18 cellular contexts compared by ENCODE assay signal in the genomic region with DNA sequence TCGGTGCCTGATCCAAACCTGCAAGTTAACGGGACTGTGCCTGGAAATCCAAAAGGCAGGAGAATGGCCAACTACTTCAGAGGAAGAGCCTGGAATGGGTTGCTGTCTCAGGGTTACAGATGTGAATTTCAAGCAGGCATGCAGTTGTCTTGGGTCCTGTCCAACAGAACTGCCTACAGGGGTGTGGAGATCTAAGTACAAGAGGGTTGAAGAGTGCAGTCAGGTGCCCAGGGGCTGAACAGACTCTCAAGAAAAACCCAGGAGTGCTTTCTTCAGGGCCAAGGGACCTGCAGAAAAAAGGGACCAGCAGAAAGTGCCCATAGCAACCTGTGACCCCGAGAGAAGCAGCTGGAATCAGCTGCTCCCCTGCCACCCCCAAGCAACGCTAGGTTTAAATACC.
DNase-seq lines count a peak whose midpoint lies in the region; ATAC-seq, FAIRE-seq and TF ChIP-seq lines count a peak whose summit lies in the region.
"Had no signal": no experiment of that assay in that cellular context is flagged by ENCODE, and none has a peak within 500 bp of the region (broad histone marks: within the 10 kb centered on the region; RNA-seq: fewer than 3 reads in every experiment).

No MANE protein-coding gene starts in this region.

- TF ChIP-seq POLR2A in esophagus muscularis mucosa (IDR thresholded peaks at IDR 0.05; ENCODE audit: low read depth) = no peak
- no peak for TF ChIP-seq POLR2A in gastrocnemius medialis (IDR thresholded peaks at IDR 0.05)

- no peaks in the 10 kb centered on the region for H4K20me1 ChIP-seq in SK-N-SH (ENCODE audit: insufficient read depth)

- TF ChIP-seq CTCF in esophagus muscularis mucosa (IDR thresholded peaks at IDR 0.05) (no peak), neural crest cell (conservative IDR thresholded peaks at IDR 0.05) (no peak), gastrocnemius medialis (IDR thresholded peaks at IDR 0.05 in 4 of 5, conservative IDR thresholded peaks at IDR 0.05 in 1 of 5) (no peak), SK-N-SH (IDR thresholded peaks at IDR 0.05) (no peak), pancreas (IDR thresholded peaks at IDR 0.05) (no peak)

- in situ Hi-C loops in gastrocnemius medialis (cut with MboI; ENCODE audit: low sequenced_read_pairs in 4 of 4) = no loop called here

- no peak for TF ChIP-seq RAD21 in SK-N-SH (IDR thresholded peaks at IDR 0.05; ENCODE audit: low read length)

- no peaks in the 10 kb centered on the region for H3K27me3 Mint-ChIP-seq in neural crest cell (ENCODE audit: low read depth)
- H3K27me3 Mint-ChIP-seq: CD4-positive, alpha-beta memory T cell had no signal

- H3K4me3 ChIP-seq in esophagus muscularis mucosa (no peak overlapping the region), gastrocnemius medialis (no peak overlapping the region), SK-N-SH (ENCODE audit: low read depth in 2 of 2, low read length in 1 of 2) (no peak overlapping the region), pancreas (no peak overlapping the region)
- H3K4me3 ChIP-seq: A549, HAP-1 had no signal

- H3K27ac Mint-ChIP-seq in neural crest cell (ENCODE audit: unreplicated experiment) = peak overlapping the region; percentile 19
- H3K27ac Mint-ChIP-seq: CD4-positive, alpha-beta memory T cell; HFFc6 had no signal

- no peaks in the 10 kb centered on the region for H3K27me3 ChIP-seq in esophagus muscularis mucosa
- no peaks in the 10 kb centered on the region for H3K27me3 ChIP-seq in gastrocnemius medialis
- no peaks in the 10 kb centered on the region for H3K27me3 ChIP-seq in SK-N-SH (ENCODE audit: insufficient read depth)
- no peaks in the 10 kb centered on the region for H3K27me3 ChIP-seq in pancreas
- H3K27me3 ChIP-seq: BE2C had no signal

- 98% methylated on average over 4 of the region's 4 CpGs for WGBS in esophagus muscularis mucosa
- 90% methylated on average over 4 of the region's 4 CpGs for WGBS in SK-N-SH (ENCODE audit: low lambda C conversion rate)
- 94 to 100% methylated on average over 4 of the region's 4 CpGs for WGBS in pancreas, 2 donors

- peaks cover 3 to 6% (median 4%) of the 10 kb centered on the region in 4 donors for H3K4me1 ChIP-seq in esophagus muscularis mucosa
- peaks cover 20 to 60% of the 10 kb centered on the region in 2 donors for H3K4me1 ChIP-seq in gastrocnemius medialis
- H3K4me1 ChIP-seq in SK-N-SH (ENCODE audit: control insufficient read depth in 1 of 2, insufficient read depth in 2 of 2, low read depth in 1 of 2, low read length in 1 of 2) = peaks cover 9 to 24% of the 10 kb centered on the region in 2 experiments
- H3K4me1 ChIP-seq in pancreas = no peaks in the 10 kb centered on the region

- intact Hi-C loops in esophagus muscularis mucosa (cut with DNase I) (loop anchor here (2.0 kb wide), 1 partner anchor 61 kb away; no protein-coding TSS in a partner anchor), gastrocnemius medialis (cut with DNase I; ENCODE audit: low total_unique reads) (no loop called here), pancreas (cut with DNase I) (no loop called here)

- no peaks in the 10 kb centered on the region for H3K79me2 ChIP-seq in SK-N-SH (ENCODE audit: insufficient read depth)

- ATAC-seq in gastrocnemius medialis (no peak), pancreas (no peak)
- ATAC-seq: A549 had no signal

- H3K4me3 Mint-ChIP-seq in neural crest cell = no peak overlapping the region
- H3K4me3 Mint-ChIP-seq: CD4-positive, alpha-beta memory T cell; HFFc6 had no signal

- no peaks in the 10 kb centered on the region for H3K9me2 ChIP-seq in SK-N-SH

- POLR2A ChIA-PET in SK-N-SH (lab: Yijun Ruan, JAX) = no interaction called here

- no peak for TF ChIP-seq EP300 in esophagus muscularis mucosa (IDR thresholded peaks at IDR 0.05)
- TF ChIP-seq EP300 in SK-N-SH (IDR thresholded peaks at IDR 0.05; ENCODE audit: borderline replicate concordance in 1 of 2, low read depth in 1 of 2, low read length in 1 of 2) = no peak

- DNase-seq in esophagus muscularis mucosa (ENCODE audit: extremely low spot score) (peak; percentile 29), neural crest cell (ENCODE audit: low read depth, low spot score) (no peak), gastrocnemius medialis (no peak), globus pallidus (ENCODE audit: low spot score) (no peak), SK-N-SH (no peak), NCI-H1436 (lab: John Stamatoyannopoulos, UW) (no peak), pancreas (no peak)
- DNase-seq: BE2C; CD4-positive, alpha-beta memory T cell; DND-41; GDM1; HFFc6 had no signal

- H3K9me3 ChIP-seq in esophagus muscularis mucosa (no peaks in the 10 kb centered on the region), gastrocnemius medialis (no peaks in the 10 kb centered on the region), SK-N-SH (no peaks in the 10 kb centered on the region), pancreas (no peaks in the 10 kb centered on the region)
- H3K9me3 ChIP-seq: A549, BE2C, HAP-1 had no signal

- no peak overlapping the region for H3K9ac ChIP-seq in SK-N-SH

- no peaks in the 10 kb centered on the region for H3K9me3 Mint-ChIP-seq in neural crest cell
- H3K9me3 Mint-ChIP-seq: CD4-positive, alpha-beta memory T cell; HFFc6 had no signal

- H3F3A ChIP-seq in SK-N-SH (replicated peaks; ENCODE audit: insufficient read depth) = peaks cover 10% of the 10 kb centered on the region

- no peak overlapping the region for H3K4me2 ChIP-seq in SK-N-SH
- H3K4me2 ChIP-seq: A549 had no signal

- peaks cover 24% of the 10 kb centered on the region for H3K4me1 Mint-ChIP-seq in neural crest cell

- no peak overlapping the region for H2AFZ ChIP-seq in SK-N-SH (ENCODE audit: low read depth)

- H3K36me3 ChIP-seq in esophagus muscularis mucosa (peaks cover 16 to 42% (median 34%) of the 10 kb centered on the region in 4 donors), gastrocnemius medialis (peaks cover 0 to 27% of the 10 kb centered on the region in 2 donors), SK-N-SH (replicated peaks in 1 of 2; ENCODE audit: control insufficient read depth in 1 of 2, insufficient read depth in 2 of 2, low read length in 1 of 2) (peaks cover 18 to 22% of the 10 kb centered on the region in 2 experiments), pancreas (peaks cover 0 to 9% (median 0%) of the 10 kb centered on the region in 3 donors)

- H3K27ac ChIP-seq in esophagus muscularis mucosa (replicated peaks in 1 of 4) (no peak overlapping the region), gastrocnemius medialis (peak overlapping the region; percentile 4 to 98 (median 94)), SK-N-SH (ENCODE audit: low read depth in 2 of 2, low read length in 1 of 2) (peak overlapping the region in 1 of 2 experiments; percentile 36; a peak in 2 of 4 replicates), pancreas (no peak overlapping the region)
- H3K27ac ChIP-seq: A549, C4-2B, HL-60 had no signal

- CTCF ChIA-PET in SK-N-SH (lab: Yijun Ruan, JAX) = interaction anchor here (0.8 kb wide), 1 partner anchor 31 kb away, joined by 3 read pairs; no protein-coding TSS in a partner anchor

- peaks cover 39% of the 10 kb centered on the region for H3K36me3 Mint-ChIP-seq in neural crest cell (ENCODE audit: low read depth)

- no peak for FAIRE-seq in pancreas (lab: Jason Lieb, UNC)
- FAIRE-seq: A549, GM19239, H1 had no signal

TF ChIP-seq in SK-N-SH, 30 proteins besides CTCF, POLR2A, EP300 and RAD21:
- TF ChIP-seq RCOR1 (IDR thresholded peaks at IDR 0.05; ENCODE audit: low read length) = no peak

Comparison
In these comparisons a context has a peak if more than half of its experiments do, and no peak if none do; other contexts are left out.
1. H3K27ac ChIP-seq: peak in gastrocnemius medialis (4 of 4); none in esophagus muscularis mucosa (0 of 4) and pancreas (0 of 4).